8 cellular contexts compared by ENCODE assay signal in genomic region chr1:44354268-44354839, GRCh38. TPM values are rescaled to one million over a fixed set of nuclear protein-coding genes. Genes with fewer than 3 reads are reported as not detected.
DNase-seq lines count a peak whose midpoint lies in the region; ATAC-seq and TF ChIP-seq lines count a peak whose summit lies in the region.

No MANE protein-coding gene starts in this region.

- DNase-seq in CD4-positive, alpha-beta T cell, result no peak
- DNase-seq in MG63 (peak; percentile 44), dermis blood vessel endothelial cell (peak; percentile 11), nephron progenitor cell (no peak), SIG-M5 (lab: John Stamatoyannopoulos, UW) (no peak), NOMO-1 (lab: John Stamatoyannopoulos, UW; ENCODE audit: unreplicated experiment in 2 of 2) (no peak), NCI-H1417 treated with DMSO at 0.1 percent for 48 hours (lab: John Stamatoyannopoulos, UW) (no peak)
- DNase-seq in activated CD4-positive, alpha-beta T cell treated with anti-CD3 and anti-CD28 coated beads, Interleukin-2, amount 50 U/mL, for 48 hours, result no peak

- no peaks in the 10 kb centered on the region for H3K9me3 Mint-ChIP-seq in CD4-positive, alpha-beta T cell
- no peaks in the 10 kb centered on the region for H3K9me3 Mint-ChIP-seq in nephron progenitor cell

- intact Hi-C loops in CD4-positive, alpha-beta T cell (cut with DNase I, micrococcal nuclease), result loop anchor here in 1 of 2 experiments (5.0 to 10.0 kb wide), 6 partner anchors 320 to 1840 kb away; partner anchors contain the start of genes ARMH1, ATP6V0B, B4GALT2 and CFAP57

- no peaks in the 10 kb centered on the region for H3K27me3 Mint-ChIP-seq in CD4-positive, alpha-beta T cell
- H3K27me3 Mint-ChIP-seq in nephron progenitor cell (ENCODE audit: low read depth, poor library complexity), result peaks cover 15% of the 10 kb centered on the region

- no peaks in the 10 kb centered on the region for H3K9me3 ChIP-seq in CD4-positive, alpha-beta T cell (ENCODE audit: control insufficient read depth, low read length)
- no peaks in the 10 kb centered on the region for H3K9me3 ChIP-seq in MG63

- no peak for ATAC-seq in CD4-positive, alpha-beta T cell (ENCODE audit: poor library complexity)

- TF ChIP-seq CTCF in CD4-positive, alpha-beta T cell (IDR thresholded peaks at IDR 0.05), result no peak
- no peak for TF ChIP-seq CTCF in nephron progenitor cell (IDR thresholded peaks at IDR 0.05)

- peaks cover 45% of the 10 kb centered on the region for H3K4me1 Mint-ChIP-seq in CD4-positive, alpha-beta T cell (ENCODE audit: low read depth)
- peaks cover 87% of the 10 kb centered on the region for H3K4me1 Mint-ChIP-seq in nephron progenitor cell

- peak overlapping the region; percentile 63 for H3K27ac Mint-ChIP-seq in CD4-positive, alpha-beta T cell
- H3K27ac Mint-ChIP-seq in nephron progenitor cell, result peak overlapping the region; percentile 53

- POLR2A ChIA-PET in CD4-positive, alpha-beta T cell (lab: Charles Lee), result interaction anchor here (1.3 kb wide), 1 partner anchor 116 kb away, joined by 3 read pairs; no protein-coding TSS in a partner anchor

- peak overlapping the region; percentile 29 for H3K27ac ChIP-seq in CD4-positive, alpha-beta T cell (ENCODE audit: low read depth, low read length)

- peak overlapping the region; percentile 80 for H3K4me3 ChIP-seq in MG63

- CTCF ChIA-PET in CD4-positive, alpha-beta T cell (lab: Charles Lee), result interaction anchor here (1.9 kb wide), 1 partner anchor 8 kb away, joined by 3 read pairs; no protein-coding TSS in a partner anchor

- no peaks in the 10 kb centered on the region for H3K27me3 ChIP-seq in CD4-positive, alpha-beta T cell (ENCODE audit: control insufficient read depth, insufficient read depth, low read length)
- no peaks in the 10 kb centered on the region for H3K27me3 ChIP-seq in MG63

- H3K4me3 Mint-ChIP-seq in CD4-positive, alpha-beta T cell, result peak overlapping the region; percentile 92
- peak overlapping the region; percentile 95 for H3K4me3 Mint-ChIP-seq in nephron progenitor cell

- H3K36me3 Mint-ChIP-seq in CD4-positive, alpha-beta T cell (ENCODE audit: low read depth), result peaks cover 5% of the 10 kb centered on the region
- H3K36me3 Mint-ChIP-seq in nephron progenitor cell (ENCODE audit: low read depth), result peaks cover 23% of the 10 kb centered on the region

- peaks cover 14% of the 10 kb centered on the region for H3K36me3 ChIP-seq in MG63

RNA-seq across cellular contexts. Expression of gene ERI3, which starts 0.7 kb away (rescaled TPM):
- total RNA-seq in CD4-positive, alpha-beta T cell, result 10 to 100 TPM; 19.7 to 20.7 TPM
- 89.7 and 147 TPM in 2 replicates for total RNA-seq in MG63 (2014; rRNA removed; shearing (Covaris generic); ENCODE audit: low replicate concordance)
- total RNA-seq in dermis blood vessel endothelial cell, result 35.1 and 36.6 TPM in 2 replicates

RNA-seq across cellular contexts. Expression of gene RNF220, which starts 50.7 kb away (rescaled TPM):
- 10 to 100 TPM; 76.0 to 77.9 TPM for total RNA-seq in CD4-positive, alpha-beta T cell
- total RNA-seq in MG63 (2014; rRNA removed; shearing (Covaris generic); ENCODE audit: low replicate concordance), result 40.7 and 62.5 TPM in 2 replicates
- 74.0 and 90.4 TPM in 2 replicates for total RNA-seq in dermis blood vessel endothelial cell

Comparison
In these comparisons a context has a peak if more than half of its experiments do, and no peak if none do; other contexts are left out.
1. DNase-seq: peak in MG63 (single experiment) and dermis blood vessel endothelial cell (single experiment); none in CD4-positive, alpha-beta T cell (0 of 10), nephron progenitor cell (single experiment), SIG-M5 (single experiment), NOMO-1 (0 of 2), NCI-H1417 treated with DMSO at 0.1 percent for 48 hours (single experiment) and activated CD4-positive, alpha-beta T cell treated with anti-CD3 and anti-CD28 coated beads, Interleukin-2, amount 50 U/mL, for 48 hours (0 of 2).